In the genomic region with DNA sequence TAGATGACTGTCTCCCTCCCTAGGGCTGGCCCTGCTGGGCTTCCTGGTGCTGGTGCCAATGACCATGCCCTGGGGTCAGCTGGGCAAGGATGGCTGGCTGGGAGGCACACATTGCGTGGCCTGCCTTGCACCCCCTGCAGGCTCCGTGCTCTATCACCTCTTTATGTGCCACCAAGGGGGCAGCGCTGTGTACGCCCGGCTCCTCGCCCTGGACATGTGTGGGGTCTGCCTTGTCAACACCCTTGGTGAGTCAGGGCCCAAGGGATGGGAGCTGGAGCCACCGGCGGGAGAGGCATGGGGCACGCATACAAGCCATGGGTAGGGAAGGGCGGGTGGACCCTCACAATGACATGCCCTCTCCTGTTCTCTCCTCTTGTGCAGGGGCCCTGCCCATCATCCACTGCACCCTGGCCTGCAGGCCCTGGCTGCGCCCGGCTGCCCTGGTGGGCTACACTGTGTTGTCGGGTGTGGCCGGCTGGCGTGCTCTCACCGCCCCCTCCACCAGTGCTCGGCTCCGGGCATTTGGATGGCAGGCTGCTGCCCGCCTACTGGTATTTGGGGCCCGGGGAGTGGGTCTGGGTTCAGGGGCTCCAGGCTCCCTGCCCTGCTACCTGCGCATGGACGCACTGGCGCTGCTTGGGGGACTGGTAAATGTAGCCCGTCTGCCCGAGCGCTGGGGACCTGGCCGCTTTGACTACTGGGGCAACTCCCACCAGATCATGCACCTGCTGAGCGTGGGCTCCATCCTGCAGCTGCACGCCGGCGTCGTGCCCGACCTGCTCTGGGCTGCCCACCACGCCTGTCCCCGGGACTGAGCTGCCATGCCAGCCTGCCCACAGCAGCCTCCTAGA, we compare ENCODE assay signal across 12 cellular contexts. TPM values are rescaled to one million over a fixed set of nuclear protein-coding genes. Genes with fewer than 3 reads are reported as not detected.
DNase-seq lines count a peak whose midpoint lies in the region; FAIRE-seq and TF ChIP-seq lines count a peak whose summit lies in the region.
"Had no signal": no experiment of that assay in that cellular context is flagged by ENCODE, and none has a peak within 500 bp of the region (broad histone marks: within the 10 kb centered on the region; RNA-seq: fewer than 3 reads in every experiment).

No MANE protein-coding gene starts in this region.

- H3K27me3 ChIP-seq in MM.1S (replicated peaks; ENCODE audit: insufficient read depth, low read length) (no peaks in the 10 kb centered on the region), astrocyte (ENCODE audit: insufficient read depth, low read length) (peaks cover 10% of the 10 kb centered on the region), neural cell (ENCODE audit: insufficient read depth, low read depth, low read length) (peaks cover 19% of the 10 kb centered on the region), trophoblast cell (ENCODE audit: insufficient read depth, low read length) (no peaks in the 10 kb centered on the region)

- peaks cover 19% of the 10 kb centered on the region for H3K4me1 Mint-ChIP-seq in T-helper 1 cell treated with Interleukin-12 subunit alpha and Interleukin-12 subunit beta and Interleukin-4 antibody, amounts not matched to agents 30 μg/mL and 1 μg/mL, for 36 hours (ENCODE audit: low read depth)
- no peaks in the 10 kb centered on the region for H3K4me1 Mint-ChIP-seq in astrocyte (ENCODE audit: low read depth, unreplicated experiment)

- H3K9me2 ChIP-seq in MM.1S (replicated peaks; ENCODE audit: insufficient read depth, low read length) (no peaks in the 10 kb centered on the region), neural cell (ENCODE audit: insufficient read depth, low read length) (no peaks in the 10 kb centered on the region)

- TF ChIP-seq RAD21 in neural cell (conservative IDR thresholded peaks at IDR 0.05) = no peak

- H3K27ac Mint-ChIP-seq in T-helper 1 cell treated with Interleukin-12 subunit alpha and Interleukin-12 subunit beta and Interleukin-4 antibody, amounts not matched to agents 30 μg/mL and 1 μg/mL, for 36 hours = peak overlapping the region; percentile 52
- H3K27ac Mint-ChIP-seq in astrocyte (ENCODE audit: unreplicated experiment) = no peak overlapping the region

- H2AFZ ChIP-seq in MM.1S (ENCODE audit: low read length) (no peak overlapping the region), astrocyte (ENCODE audit: low read depth, low read length) (no peak overlapping the region), neural cell (ENCODE audit: low read depth, low read length) (no peak overlapping the region), trophoblast cell (ENCODE audit: insufficient read depth, low read length, poor library complexity) (no peak overlapping the region)

- H2BK5ac ChIP-seq in trophoblast cell (ENCODE audit: low read depth, low read length, poor library complexity) = no peak overlapping the region

- TF ChIP-seq CTCF in MM.1S (IDR thresholded peaks at IDR 0.05; ENCODE audit: low read length) = no peak
- TF ChIP-seq CTCF in astrocyte (IDR thresholded peaks at IDR 0.05; ENCODE audit: insufficient read depth, low read depth, low read length) = no peak
- TF ChIP-seq CTCF in neural cell (IDR thresholded peaks at IDR 0.05; ENCODE audit: poor library complexity, severe bottlenecking) = no peak

- no peak overlapping the region for H2BK12ac ChIP-seq in trophoblast cell (ENCODE audit: low read length)

- H3K27me3 Mint-ChIP-seq in T-helper 1 cell treated with Interleukin-12 subunit alpha and Interleukin-12 subunit beta and Interleukin-4 antibody, amounts not matched to agents 30 μg/mL and 1 μg/mL, for 36 hours (ENCODE audit: low read depth) = peaks cover 13% of the 10 kb centered on the region
- H3K27me3 Mint-ChIP-seq in astrocyte (ENCODE audit: low read depth, unreplicated experiment) = peaks cover 11% of the 10 kb centered on the region

- no CpG with 5 or more reads among the region's 35 CpGs for WGBS in trophoblast cell (ENCODE audit: extremely low coverage, insufficient coverage, insufficient read length)

- H3K9me3 ChIP-seq in MM.1S (replicated peaks; ENCODE audit: insufficient read depth, low read length) = no peaks in the 10 kb centered on the region
- no peaks in the 10 kb centered on the region for H3K9me3 ChIP-seq in astrocyte (ENCODE audit: insufficient read depth, low read depth, low read length)
- H3K9me3 ChIP-seq in neural cell (ENCODE audit: low read length) = no peaks in the 10 kb centered on the region
- no peaks in the 10 kb centered on the region for H3K9me3 ChIP-seq in trophoblast cell (ENCODE audit: insufficient read depth, low read depth, low read length)
- H3K9me3 ChIP-seq: heart left ventricle, tibial nerve had no signal

- no peak for TF ChIP-seq EP300 in neural cell (conservative IDR thresholded peaks at IDR 0.05; ENCODE audit: poor library complexity, severe bottlenecking)

- peaks cover 4% of the 10 kb centered on the region for H3K36me3 Mint-ChIP-seq in T-helper 1 cell treated with Interleukin-12 subunit alpha and Interleukin-12 subunit beta and Interleukin-4 antibody, amounts not matched to agents 30 μg/mL and 1 μg/mL, for 36 hours (ENCODE audit: low read depth)
- peaks cover 6% of the 10 kb centered on the region for H3K36me3 Mint-ChIP-seq in astrocyte (ENCODE audit: low read depth, unreplicated experiment)

- H3K36me3 ChIP-seq in MM.1S (replicated peaks; ENCODE audit: insufficient read depth, low read length) = no peaks in the 10 kb centered on the region; the same call in 1 of the 2 replicates
- H3K36me3 ChIP-seq in astrocyte (ENCODE audit: insufficient read depth, low read length) = no peaks in the 10 kb centered on the region
- no peaks in the 10 kb centered on the region for H3K36me3 ChIP-seq in neural cell (ENCODE audit: insufficient read depth, low read length)
- H3K36me3 ChIP-seq in trophoblast cell (ENCODE audit: control insufficient read depth in 1 of 2, insufficient read depth in 2 of 2, low read length in 2 of 2) = peaks cover 44 to 46% of the 10 kb centered on the region in 2 experiments

- no peak for FAIRE-seq in astrocyte (lab: Jason Lieb, UNC)
- FAIRE-seq: A204.1 had no signal

- no peak overlapping the region for H3K14ac ChIP-seq in trophoblast cell (ENCODE audit: low read length)

- H4K12ac ChIP-seq in trophoblast cell (ENCODE audit: low read depth, low read length) = no peak overlapping the region

- peaks cover 5% of the 10 kb centered on the region for H3K79me1 ChIP-seq in trophoblast cell (ENCODE audit: low read length)

- H3K27ac ChIP-seq in MM.1S (ENCODE audit: low read length) = no peak overlapping the region
- H3K27ac ChIP-seq in astrocyte (ENCODE audit: low read depth, low read length) = no peak overlapping the region
- H3K27ac ChIP-seq in neural cell (ENCODE audit: low read length) = no peak overlapping the region
- H3K27ac ChIP-seq in trophoblast cell (ENCODE audit: low read depth, low read length) = no peak overlapping the region

- H4K91ac ChIP-seq in trophoblast cell (ENCODE audit: low read depth, low read length) = no peak overlapping the region

- H3K4me3 ChIP-seq in MM.1S (ENCODE audit: low read length) (no peak overlapping the region), astrocyte (ENCODE audit: insufficient read depth, low read depth, low read length) (no peak overlapping the region), neural cell (ENCODE audit: low read length) (peak overlapping the region; percentile 98), trophoblast cell (ENCODE audit: low read depth, low read length) (no peak overlapping the region)

- H3K4me1 ChIP-seq in MM.1S (ENCODE audit: low read length) (peaks cover 6% of the 10 kb centered on the region), astrocyte (ENCODE audit: insufficient read depth, low read length) (peaks cover 4% of the 10 kb centered on the region), trophoblast cell (ENCODE audit: control insufficient read depth in 1 of 2, insufficient read depth in 2 of 2, low read length in 2 of 2) (peaks cover 12 to 20% of the 10 kb centered on the region in 2 experiments)

- H3K4me2 ChIP-seq in MM.1S (ENCODE audit: low read depth, low read length) = peak overlapping the region; percentile 86
- peak overlapping the region; percentile 97 for H3K4me2 ChIP-seq in astrocyte (ENCODE audit: low read length)
- H3K4me2 ChIP-seq in neural cell (ENCODE audit: low read length) = no peak overlapping the region
- no peak overlapping the region for H3K4me2 ChIP-seq in trophoblast cell (ENCODE audit: low read length)

- H3F3A ChIP-seq in MM.1S (ENCODE audit: insufficient read depth, low read length) (peaks cover 19% of the 10 kb centered on the region), neural cell (ENCODE audit: insufficient read depth, low read length, poor library complexity, severe bottlenecking) (no peaks in the 10 kb centered on the region)

- H3K18ac ChIP-seq in trophoblast cell (ENCODE audit: low read length) = no peak overlapping the region

- H4K8ac ChIP-seq in trophoblast cell (ENCODE audit: low read depth, low read length) = no peak overlapping the region

- no peak overlapping the region for H2AK5ac ChIP-seq in trophoblast cell (ENCODE audit: low read length)

- H3K9ac ChIP-seq in MM.1S (ENCODE audit: low read length) (peak overlapping the region; percentile 94; the same call in 1 of the 2 replicates), astrocyte (ENCODE audit: low read length) (no peak overlapping the region), neural cell (ENCODE audit: low read length) (no peak overlapping the region), trophoblast cell (ENCODE audit: low read length) (no peak overlapping the region)

- H3K4ac ChIP-seq in trophoblast cell (ENCODE audit: low read depth, low read length) = no peak overlapping the region

- no peak overlapping the region for H3K23ac ChIP-seq in trophoblast cell (ENCODE audit: low read length)

- H3K4me3 Mint-ChIP-seq in T-helper 1 cell treated with Interleukin-12 subunit alpha and Interleukin-12 subunit beta and Interleukin-4 antibody, amounts not matched to agents 30 μg/mL and 1 μg/mL, for 36 hours = peak overlapping the region; percentile 67
- peak overlapping the region; percentile 64 for H3K4me3 Mint-ChIP-seq in astrocyte (ENCODE audit: unreplicated experiment)

- H3K79me2 ChIP-seq in MM.1S (ENCODE audit: low read length) (peaks cover 33% of the 10 kb centered on the region), astrocyte (ENCODE audit: insufficient read depth, low read length) (no peaks in the 10 kb centered on the region), neural cell (replicated peaks; ENCODE audit: insufficient read depth, low read length) (no peaks in the 10 kb centered on the region), trophoblast cell (ENCODE audit: control insufficient read depth, insufficient read depth, low read length, poor library complexity) (peaks cover 2% of the 10 kb centered on the region)

- no peak overlapping the region for H2BK120ac ChIP-seq in trophoblast cell (ENCODE audit: insufficient read depth, low read length, poor library complexity)

- H3K9me3 Mint-ChIP-seq in T-helper 1 cell treated with Interleukin-12 subunit alpha and Interleukin-12 subunit beta and Interleukin-4 antibody, amounts not matched to agents 30 μg/mL and 1 μg/mL, for 36 hours = no peaks in the 10 kb centered on the region
- H3K9me3 Mint-ChIP-seq in astrocyte (ENCODE audit: unreplicated experiment) = no peaks in the 10 kb centered on the region

- H4K20me1 ChIP-seq in MM.1S (ENCODE audit: insufficient read depth, low read length) (no peaks in the 10 kb centered on the region), astrocyte (ENCODE audit: insufficient read depth, low read length) (peaks cover 28% of the 10 kb centered on the region), neural cell (ENCODE audit: insufficient read depth) (no peaks in the 10 kb centered on the region)

- no peak for DNase-seq in T-helper 1 cell
- no peak for DNase-seq in MM.1S
- DNase-seq in astrocyte (ENCODE audit: low read depth) = no peak
- DNase-seq in anterior cingulate cortex (lab: John Stamatoyannopoulos, UW) = no peak
- no peak for DNase-seq in stimulated activated CD4-positive, alpha-beta T cell treated with anti-CD3 and anti-CD28 coated beads, Interleukin-1b, Interleukin-23, amount 100 ng/mL, for 48 hours
- DNase-seq in trophoblast cell = no peak
- DNase-seq: heart left ventricle; stimulated activated CD4-positive, alpha-beta T cell treated with anti-CD3 and anti-CD28 coated beads, Interleukin-2, amount 100 ng/mL, for 24 hours had no signal

RNA-seq across cellular contexts. Expression of gene PAQR4, which starts 2.2 kb away (rescaled TPM):
- 4.8 and 5.4 TPM in 2 replicates for total RNA-seq in astrocyte
- polyA plus RNA-seq in neural cell = 47.8 and 55.8 TPM in 2 replicates
- 31.0 and 38.5 TPM in 2 replicates for polyA minus RNA-seq in neural cell
- polyA plus RNA-seq in trophoblast cell (2013) = 10.1 and 10.3 TPM in 2 replicates

RNA-seq across cellular contexts. Expression of gene KREMEN2, which starts 7.3 kb away (rescaled TPM):
- 7.5 and 8.0 TPM in 2 replicates for total RNA-seq in astrocyte
- polyA plus RNA-seq in neural cell = 0.71 TPM in 1 of 2 replicates, not detected in the other
- 0.35 TPM in 1 of 2 replicates, not detected in the other for polyA minus RNA-seq in neural cell
- 2.7 and 2.8 TPM in 2 replicates for polyA plus RNA-seq in trophoblast cell (2013)
- total RNA-seq: tibial nerve had no signal
- polyA plus RNA-seq: heart left ventricle had no signal

RNA-seq across cellular contexts. Expression of gene PKMYT1, which starts 8.9 kb away (rescaled TPM):
- total RNA-seq in astrocyte = 3.9 TPM in 2 replicates
- 2.9 and 5.9 TPM in 2 replicates for polyA plus RNA-seq in neural cell
- polyA minus RNA-seq in neural cell = 1.6 TPM in 1 of 2 replicates, not detected in the other
- polyA plus RNA-seq in trophoblast cell (2013) = 58.0 and 58.7 TPM in 2 replicates

RNA-seq across cellular contexts. Expression of gene CLDN9, which starts 41.4 kb away (rescaled TPM):
- total RNA-seq in astrocyte = 0.14 and 0.48 TPM in 2 replicates
- not detected in 2 replicates for polyA plus RNA-seq in neural cell
- polyA minus RNA-seq in neural cell = not detected in 2 replicates
- 0.40 and 0.62 TPM in 2 replicates for polyA plus RNA-seq in trophoblast cell (2013)

RNA-seq across cellular contexts. Expression of gene CLDN6, which starts 46.6 kb away (rescaled TPM):
- total RNA-seq in astrocyte = 449 and 584 TPM in 2 replicates
- polyA plus RNA-seq in neural cell = 1.1 TPM in 1 of 2 replicates, not detected in the other
- not detected in 2 replicates for polyA minus RNA-seq in neural cell
- 719 and 729 TPM in 2 replicates for polyA plus RNA-seq in trophoblast cell (2013)
- total RNA-seq: heart left ventricle, tibial nerve had no signal

Comparison
In these comparisons a context has a peak if more than half of its experiments do, and no peak if none do; other contexts are left out.
1. H3K4me2 ChIP-seq: peak in MM.1S (single experiment) and astrocyte (single experiment); none in neural cell (single experiment) and trophoblast cell (single experiment).